8 cellular contexts compared by ENCODE assay signal in the genomic region with DNA sequence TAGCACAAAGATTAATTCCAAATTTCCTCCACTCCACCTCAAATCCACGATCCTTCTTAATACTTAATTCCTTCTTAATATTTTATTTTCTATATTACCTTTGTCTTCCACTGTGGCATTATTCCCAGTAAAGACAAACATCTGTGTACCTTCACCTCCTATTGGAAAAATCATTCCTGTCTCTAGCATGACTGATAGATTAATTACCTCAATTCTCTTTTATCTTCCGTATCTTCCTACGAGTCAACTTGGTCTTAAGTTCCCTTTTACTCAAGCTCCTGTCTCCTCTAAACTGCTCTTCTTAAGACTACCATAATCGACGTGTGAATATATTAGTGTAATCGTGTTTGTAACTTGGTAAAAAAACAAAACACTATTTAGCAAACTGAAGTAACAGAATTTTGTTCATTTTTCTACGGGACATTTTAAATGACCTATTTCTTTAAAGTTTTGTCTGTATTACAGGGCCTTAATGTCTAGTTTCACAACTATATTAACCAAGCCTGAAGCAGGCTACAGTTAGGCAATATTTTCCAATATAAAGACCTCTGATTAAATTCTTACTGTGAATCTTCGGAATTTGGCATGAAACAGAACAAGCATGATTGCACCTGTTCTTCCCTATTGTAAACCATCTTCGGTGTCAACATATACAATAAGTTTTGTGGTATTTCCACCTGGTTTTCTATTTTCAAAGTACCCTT. TPM values are rescaled to one million over a fixed set of nuclear protein-coding genes. Genes with fewer than 3 reads are reported as not detected.
A peak's percentile ranks its signal among the peaks of the same experiment; 100 is the strongest.
DNase-seq lines count a peak whose midpoint lies in the region; ATAC-seq, FAIRE-seq and TF ChIP-seq lines count a peak whose summit lies in the region.

No MANE protein-coding gene starts in this region.

- no peak for TF ChIP-seq POLR2A in H1 (IDR thresholded peaks at IDR 0.05; ENCODE audit: control extremely low read depth in 1 of 2, low read depth in 2 of 2, low read length in 2 of 2)
- TF ChIP-seq POLR2A in ovary (IDR thresholded peaks at IDR 0.05) = no peak

- H3K79me2 ChIP-seq in OCI-LY7 (ENCODE audit: insufficient read depth, low read depth, low read length) (peaks cover 60% of the 10 kb centered on the region), H1 (ENCODE audit: control insufficient read depth in 1 of 2, insufficient read depth in 2 of 2, low read length in 2 of 2) (peaks cover 6 to 37% of the 10 kb centered on the region in 2 experiments; a peak in 2 of 4 replicates)

- peak overlapping the region in 2 of 4 experiments; percentile 14 to 85; a peak in 6 of 7 replicates for H3K9ac ChIP-seq in H1 (replicated peaks in 1 of 4; ENCODE audit: extremely low read depth in 1 of 4, low read depth in 3 of 4, low read length in 3 of 4)

- H3K4me1 ChIP-seq in OCI-LY7 (ENCODE audit: insufficient read depth, low read length, poor library complexity, severe bottlenecking) (peaks cover 21% of the 10 kb centered on the region), H1 (replicated peaks in 1 of 4; ENCODE audit: control insufficient read depth in 3 of 4, insufficient read depth in 4 of 4, low read length in 3 of 4) (peaks cover 0 to 2% (median 0%) of the 10 kb centered on the region in 4 experiments; a peak in 2 of 7 replicates), ovary (ENCODE audit: insufficient read depth) (no peaks in the 10 kb centered on the region)

- H3K4me2 ChIP-seq in OCI-LY7 (ENCODE audit: low read length) = peak overlapping the region; percentile 98
- peak overlapping the region; percentile 65 to 70 for H3K4me2 ChIP-seq in H1 (ENCODE audit: insufficient read depth in 1 of 2, low read depth in 2 of 2, low read length in 2 of 2)

- no peak overlapping the region for H4K8ac ChIP-seq in H1 (ENCODE audit: extremely low read depth, insufficient read depth, low read length)

- H2BK5ac ChIP-seq in H1 (ENCODE audit: low read depth, low read length) = no peak overlapping the region

- H3K14ac ChIP-seq in H1 (ENCODE audit: insufficient read length) = no peak overlapping the region

- no peak overlapping the region for H4K91ac ChIP-seq in H1 (replicated peaks; ENCODE audit: insufficient read length, low read length)

- H3K27me3 ChIP-seq in H1 (replicated peaks in 1 of 4; ENCODE audit: control insufficient read depth in 3 of 4, extremely low read depth in 1 of 4, insufficient read depth in 3 of 4, low read length in 3 of 4) (no peaks in the 10 kb centered on the region), ovary (no peaks in the 10 kb centered on the region)

- no peaks in the 10 kb centered on the region for H3K9me3 ChIP-seq in OCI-LY7 (ENCODE audit: low read length)
- peaks cover 0 to 2% of the 10 kb centered on the region in 2 experiments; a peak in 1 of 4 replicates for H3K9me3 ChIP-seq in H1 (ENCODE audit: insufficient read depth in 2 of 2, low read depth in 1 of 2, low read length in 1 of 2)
- H3K9me3 ChIP-seq in ovary = no peaks in the 10 kb centered on the region

- H3K18ac ChIP-seq in H1 (ENCODE audit: extremely low read depth, low read length) = no peak overlapping the region

- H3K9me2 ChIP-seq in OCI-LY7 (ENCODE audit: insufficient read depth, low read length) = no peaks in the 10 kb centered on the region

- H3K4me3 ChIP-seq in GM12864 (ENCODE audit: low read depth, low read length) (peak overlapping the region; percentile 77), OCI-LY7 (ENCODE audit: low read depth, low read length, poor library complexity, severe bottlenecking) (peak overlapping the region; percentile 94), H1 (ENCODE audit: extremely low read depth in 1 of 4, insufficient read depth in 2 of 4, low read depth in 3 of 4, low read length in 4 of 4) (peak overlapping the region; percentile 82 to 98 (median 88)), ovary (peak overlapping the region; percentile 71)

- peaks cover 10% of the 10 kb centered on the region for H3K23me2 ChIP-seq in H1 (ENCODE audit: low read depth, low read length)

- TF ChIP-seq EP300 in H1 (IDR thresholded peaks at IDR 0.05; ENCODE audit: borderline replicate concordance in 1 of 2, low read depth in 2 of 2, low read length in 2 of 2) = no peak
- TF ChIP-seq EP300 in ovary (IDR thresholded peaks at IDR 0.05) = no peak

- H3K36me3 ChIP-seq in OCI-LY7 (ENCODE audit: insufficient read depth, low read length) (peaks cover 18% of the 10 kb centered on the region; the same call in 1 of the 2 replicates), H1 (ENCODE audit: control insufficient read depth in 2 of 4, insufficient read depth in 4 of 4, low read length in 3 of 4) (peaks cover 0 to 6% (median 0%) of the 10 kb centered on the region in 4 experiments; a peak in 2 of 8 replicates), ovary (no peaks in the 10 kb centered on the region)

- TF ChIP-seq CTCF in GM12864 (IDR thresholded peaks at IDR 0.05; ENCODE audit: low read depth, low read length, missing control alignments) (no peak), OCI-LY7 (conservative IDR thresholded peaks at IDR 0.05; ENCODE audit: low read length) (no peak), H1 (IDR thresholded peaks at IDR 0.05; ENCODE audit: control extremely low read depth in 1 of 3, insufficient read depth in 1 of 3, low read depth in 1 of 3, low read length in 3 of 3) (no peak), ovary (IDR thresholded peaks at IDR 0.05) (no peak)

- H2AFZ ChIP-seq in OCI-LY7 (ENCODE audit: low read length) (peak overlapping the region; percentile 84), H1 (ENCODE audit: low read length) (peak overlapping the region; percentile 100; the same call in 1 of the 2 replicates)

- H3K23ac ChIP-seq in H1 (ENCODE audit: insufficient read length) = no peak overlapping the region

- no peak for FAIRE-seq in H1 (lab: Jason Lieb, UNC)

- H2AK5ac ChIP-seq in H1 (ENCODE audit: low read depth, low read length) = no peak overlapping the region

- no peak for TF ChIP-seq RAD21 in H1 (IDR thresholded peaks at IDR 0.05 in 1 of 2, conservative IDR thresholded peaks at IDR 0.05 in 1 of 2; ENCODE audit: low read depth in 2 of 2, low read length in 2 of 2)

- H3K56ac ChIP-seq in H1 (replicated peaks; ENCODE audit: insufficient read length, low read depth, low read length) = peak overlapping the region; percentile 73

- DNase-seq in GM12864 (ENCODE audit: low read depth) (no peak), OCI-LY7 (ENCODE audit: low spot score) (no peak), H1 (ENCODE audit: low read depth in 1 of 2, low spot score in 2 of 2) (no peak), ovary (no peak), HCEC 1CT (no peak), MV-4-11 (lab: John Stamatoyannopoulos, UW) (no peak)

- 77 to 100% methylated on average over 1 to 9 of the region's 9 CpGs for WGBS in H1 (ENCODE audit: extremely low coverage in 1 of 2, insufficient coverage in 1 of 2, insufficient read length in 1 of 2, insufficient replicate concordance in 2 of 2, low coverage in 1 of 2, low lambda C conversion rate in 2 of 2, missing lambda C conversion rate in 1 of 2), 2 experiments
- 53 to 55% (median 55%) methylated on average over 9 of the region's 9 CpGs for WGBS in ovary, 3 donors

- 0 out of 2 replicates have a peak, but pooled peaks cover 6% of the 10 kb centered on the region for H3K79me1 ChIP-seq in H1 (ENCODE audit: low read depth, low read length)

- POLR2A ChIA-PET in OCI-LY7 (lab: Charles Lee) = interaction anchor here (0.6 kb wide), 1 partner anchor 99 kb away, joined by 3 read pairs; no protein-coding TSS in a partner anchor
- POLR2A ChIA-PET in H1 (lab: Charles Lee; ENCODE audit: partially characterized antibody) = no interaction called here

- peak overlapping the region; percentile 75 for H3K27ac ChIP-seq in OCI-LY7 (ENCODE audit: low read depth, low read length, poor library complexity, severe bottlenecking)
- H3K27ac ChIP-seq in H1 (ENCODE audit: low read depth, low read length) = peak overlapping the region; percentile 86; the same call in 1 of the 2 replicates
- H3K27ac ChIP-seq in ovary = peak overlapping the region in 1 of 2 donors; percentile 82

- H3K4ac ChIP-seq in H1 (replicated peaks; ENCODE audit: insufficient read length, low read depth, low read length) = no peak overlapping the region

- CTCF ChIA-PET in OCI-LY7 (lab: Charles Lee; ENCODE audit: unreplicated experiment) (no interaction called here), H1 (lab: Charles Lee; ENCODE audit: partially characterized antibody) (no interaction called here)

- H2BK15ac ChIP-seq in H1 (ENCODE audit: low read length) = no peak overlapping the region

- ATAC-seq in HG03354 (IDR thresholded peaks at IDR 0.05; ENCODE audit: poor library complexity, severe bottlenecking, unreplicated experiment) (no peak), GM18498 (IDR thresholded peaks at IDR 0.05; ENCODE audit: unreplicated experiment) (no peak)

- no peak overlapping the region for H2BK120ac ChIP-seq in H1 (replicated peaks; ENCODE audit: low read depth, low read length)

- TSS peak; percentile 92 for BruUV-seq in OCI-LY7 (replicated peaks; lab: Mats Ljungman, UMichigan)

- H2BK20ac ChIP-seq in H1 (ENCODE audit: low read length) = no peak overlapping the region

- H2BK12ac ChIP-seq in H1 (ENCODE audit: low read depth, low read length) = no peak overlapping the region; the same call in 1 of the 2 replicates

- intact Hi-C loops in OCI-LY7 (cut with micrococcal nuclease; ENCODE audit: unreplicated experiment) = loop anchor here (1.0 kb wide), 2 partner anchors 153 to 330 kb away; partner anchors contain the start of genes GAB1 and SMARCA5
- intact Hi-C loops in ovary (cut with DNase I) = no loop called here

- H4K5ac ChIP-seq in H1 (ENCODE audit: insufficient read length, low read depth, low read length) = no peak overlapping the region

- peaks cover 30% of the 10 kb centered on the region for H4K20me1 ChIP-seq in OCI-LY7 (ENCODE audit: insufficient read depth, low read length)
- H4K20me1 ChIP-seq in H1 (replicated peaks in 1 of 2; ENCODE audit: control insufficient read depth in 1 of 2, insufficient read depth in 2 of 2, low read length in 2 of 2) = peaks cover 6 to 12% of the 10 kb centered on the region in 2 experiments

TF ChIP-seq in H1, 55 proteins besides CTCF, POLR2A, EP300 and RAD21 (continues in another document):
- TF ChIP-seq PHF8 (conservative IDR thresholded peaks at IDR 0.05; ENCODE audit: low read depth, low read length) (no peak), BRCA1 (IDR thresholded peaks at IDR 0.05; ENCODE audit: low read depth, low read length) (no peak), RFX5 (IDR thresholded peaks at IDR 0.05; ENCODE audit: borderline replicate concordance, low read depth, low read length) (no peak)

RNA-seq across cellular contexts. Expression of gene USP38, which starts 1.1 kb away (rescaled TPM):
- total RNA-seq in OCI-LY7 (2014; rRNA removed; shearing (Covaris generic)) = 21.8 and 23.6 TPM in 2 replicates
- 25.7 and 26.8 TPM in 2 replicates for total RNA-seq in OCI-LY7 (2022)
- total RNA-seq in H1 (2021; fragmentation: NEBNext Ultra II Directional; extraction: Animal tissue kit (Norgen Biotek cat#: 25700)) = 10.5 and 10.8 TPM in 2 replicates
- polyA plus RNA-seq in H1 (2011; rRNA removed) = 3.2 and 3.3 TPM in 2 replicates
- 3.7 TPM for polyA plus RNA-seq in H1 (2011; cell fraction: cytosol; rRNA removed)
- polyA plus RNA-seq in H1 (2011; cell fraction: nucleus; rRNA removed) = 4.8 TPM
- polyA plus RNA-seq in H1 (2012, experiment 1 of 2) = 3.2 to 5.2 TPM (median 4.5 TPM) in 4 replicates
- polyA plus RNA-seq in H1 (2012, experiment 2 of 2) = 0.45 TPM
- 3.8 TPM for polyA plus RNA-seq in H1 (2013, experiment 1 of 2)
- 3.6 TPM for polyA plus RNA-seq in H1 (2013, experiment 2 of 2)
- 20.9 and 22.1 TPM in 2 replicates for polyA minus RNA-seq in H1 (2011; rRNA and poly(A)+ RNA removed)
- polyA minus RNA-seq in H1 (2011; cell fraction: cytosol; rRNA and poly(A)+ RNA removed) = 11.7 TPM
- polyA minus RNA-seq in H1 (2011; cell fraction: nucleus; rRNA and poly(A)+ RNA removed) = 27.6 TPM
- 10 to 100 TPM; 12.5 to 18.7 (median 13.6) TPM for total RNA-seq in ovary
- polyA plus RNA-seq in ovary = 1 to 10 TPM; 5.3 to 7.0 TPM
